Comparison of ENCODE assay signal across 1 cellular context in genomic region chr3:193483988-193484539, GRCh38.
A peak's percentile ranks its signal among the peaks of the same experiment; 100 is the strongest.
TF ChIP-seq lines count a peak whose summit lies in the region.

No MANE protein-coding gene starts in this region.

TF ChIP-seq in HEK293, 187 proteins besides CTCF, POLR2A, EP300 and RAD21 (continued from another document):
- TF ChIP-seq, protein P1, sequence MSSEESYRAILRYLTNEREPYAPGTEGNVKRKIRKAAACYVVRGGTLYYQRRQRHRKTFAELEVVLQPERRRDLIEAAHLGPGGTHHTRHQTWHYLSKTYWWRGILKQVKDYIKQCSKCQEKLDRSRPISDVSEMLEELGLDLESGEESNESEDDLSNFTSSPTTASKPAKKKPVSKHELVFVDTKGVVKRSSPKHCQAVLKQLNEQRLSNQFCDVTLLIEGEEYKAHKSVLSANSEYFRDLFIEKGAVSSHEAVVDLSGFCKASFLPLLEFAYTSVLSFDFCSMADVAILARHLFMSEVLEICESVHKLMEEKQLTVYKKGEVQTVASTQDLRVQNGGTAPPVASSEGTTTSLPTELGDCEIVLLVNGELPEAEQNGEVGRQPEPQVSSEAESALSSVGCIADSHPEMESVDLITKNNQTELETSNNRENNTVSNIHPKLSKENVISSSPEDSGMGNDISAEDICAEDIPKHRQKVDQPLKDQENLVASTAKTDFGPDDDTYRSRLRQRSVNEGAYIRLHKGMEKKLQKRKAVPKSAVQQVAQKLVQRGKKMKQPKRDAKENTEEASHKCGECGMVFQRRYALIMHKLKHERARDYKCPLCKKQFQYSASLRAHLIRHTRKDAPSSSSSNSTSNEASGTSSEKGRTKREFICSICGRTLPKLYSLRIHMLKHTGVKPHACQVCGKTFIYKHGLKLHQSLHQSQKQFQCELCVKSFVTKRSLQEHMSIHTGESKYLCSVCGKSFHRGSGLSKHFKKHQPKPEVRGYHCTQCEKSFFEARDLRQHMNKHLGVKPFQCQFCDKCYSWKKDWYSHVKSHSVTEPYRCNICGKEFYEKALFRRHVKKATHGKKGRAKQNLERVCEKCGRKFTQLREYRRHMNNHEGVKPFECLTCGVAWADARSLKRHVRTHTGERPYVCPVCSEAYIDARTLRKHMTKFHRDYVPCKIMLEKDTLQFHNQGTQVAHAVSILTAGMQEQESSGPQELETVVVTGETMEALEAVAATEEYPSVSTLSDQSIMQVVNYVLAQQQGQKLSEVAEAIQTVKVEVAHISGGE (tag by site-specific recombination; conservative IDR thresholded peaks at IDR 0.05; ENCODE audit: low read depth), result peak; percentile 74
- TF ChIP-seq ZBTB7A (tag by site-specific recombination; IDR thresholded peaks at IDR 0.05; ENCODE audit: low read depth) (no peak), ZNF830 (tag by site-specific recombination; IDR thresholded peaks at IDR 0.05; ENCODE audit: low read depth) (no peak), ZNF747 (tag by site-specific recombination; IDR thresholded peaks at IDR 0.05) (no peak), ZNF654 (tag by site-specific recombination; IDR thresholded peaks at IDR 0.05; ENCODE audit: low read depth) (peak; percentile 26; the same call in 1 of the 2 replicates), ZNF623 (tag by site-specific recombination; IDR thresholded peaks at IDR 0.05) (peak; percentile 69), ZNF19 (tag by site-specific recombination; IDR thresholded peaks at IDR 0.05; ENCODE audit: low read depth) (0 out of 2 replicates have a peak, but pooled peaks have one; percentile 14), ZNF202 (tag by site-specific recombination; IDR thresholded peaks at IDR 0.05; ENCODE audit: borderline replicate concordance) (peak; percentile 92), ZNF433 (tag by site-specific recombination; IDR thresholded peaks at IDR 0.05; ENCODE audit: low read depth) (peak; percentile 90), ZNF555 (tag by site-specific recombination; conservative IDR thresholded peaks at IDR 0.05) (peak; percentile 85), ZNF138 (tag by site-specific recombination; IDR thresholded peaks at IDR 0.05; ENCODE audit: borderline replicate concordance) (no peak), ZBTB20 (tag by site-specific recombination; IDR thresholded peaks at IDR 0.05) (no peak), ZNF510 (tag by site-specific recombination; IDR thresholded peaks at IDR 0.05; ENCODE audit: insufficient replicate concordance) (peak; percentile 43), ZNF704 (tag by site-specific recombination; IDR thresholded peaks at IDR 0.05) (0 out of 2 replicates have a peak, but pooled peaks have one; percentile 39), ZNF664 (tag by site-specific recombination; IDR thresholded peaks at IDR 0.05) (peak; percentile 69), ZNF548 (tag by site-specific recombination; IDR thresholded peaks at IDR 0.05) (no peak), ZNF394 (tag by site-specific recombination; IDR thresholded peaks at IDR 0.05; ENCODE audit: borderline replicate concordance) (peak; percentile 89), ZNF707 (tag by site-specific recombination; IDR thresholded peaks at IDR 0.05) (no peak), ZNF175 (tag by site-specific recombination; IDR thresholded peaks at IDR 0.05) (no peak), ZNF521 (tag by site-specific recombination; IDR thresholded peaks at IDR 0.05) (no peak), SCRT2 (tag by site-specific recombination; IDR thresholded peaks at IDR 0.05) (no peak), REPIN1 (tag by site-specific recombination; IDR thresholded peaks at IDR 0.05; ENCODE audit: low read depth) (no peak), ZBTB21 (tag by site-specific recombination; IDR thresholded peaks at IDR 0.05) (peak; percentile 63; the same call in 1 of the 2 replicates)
- TF ChIP-seq, protein P2, sequence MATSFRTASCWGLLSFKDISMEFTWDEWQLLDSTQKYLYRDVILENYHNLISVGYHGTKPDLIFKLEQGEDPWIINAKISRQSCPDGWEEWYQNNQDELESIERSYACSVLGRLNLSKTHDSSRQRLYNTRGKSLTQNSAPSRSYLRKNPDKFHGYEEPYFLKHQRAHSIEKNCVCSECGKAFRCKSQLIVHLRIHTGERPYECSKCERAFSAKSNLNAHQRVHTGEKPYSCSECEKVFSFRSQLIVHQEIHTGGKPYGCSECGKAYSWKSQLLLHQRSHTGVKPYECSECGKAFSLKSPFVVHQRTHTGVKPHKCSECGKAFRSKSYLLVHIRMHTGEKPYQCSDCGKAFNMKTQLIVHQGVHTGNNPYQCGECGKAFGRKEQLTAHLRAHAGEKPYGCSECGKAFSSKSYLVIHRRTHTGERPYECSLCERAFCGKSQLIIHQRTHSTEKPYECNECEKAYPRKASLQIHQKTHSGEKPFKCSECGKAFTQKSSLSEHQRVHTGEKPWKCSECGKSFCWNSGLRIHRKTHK (tag by site-specific recombination; IDR thresholded peaks at IDR 0.05), result no peak
- TF ChIP-seq, protein P3, sequence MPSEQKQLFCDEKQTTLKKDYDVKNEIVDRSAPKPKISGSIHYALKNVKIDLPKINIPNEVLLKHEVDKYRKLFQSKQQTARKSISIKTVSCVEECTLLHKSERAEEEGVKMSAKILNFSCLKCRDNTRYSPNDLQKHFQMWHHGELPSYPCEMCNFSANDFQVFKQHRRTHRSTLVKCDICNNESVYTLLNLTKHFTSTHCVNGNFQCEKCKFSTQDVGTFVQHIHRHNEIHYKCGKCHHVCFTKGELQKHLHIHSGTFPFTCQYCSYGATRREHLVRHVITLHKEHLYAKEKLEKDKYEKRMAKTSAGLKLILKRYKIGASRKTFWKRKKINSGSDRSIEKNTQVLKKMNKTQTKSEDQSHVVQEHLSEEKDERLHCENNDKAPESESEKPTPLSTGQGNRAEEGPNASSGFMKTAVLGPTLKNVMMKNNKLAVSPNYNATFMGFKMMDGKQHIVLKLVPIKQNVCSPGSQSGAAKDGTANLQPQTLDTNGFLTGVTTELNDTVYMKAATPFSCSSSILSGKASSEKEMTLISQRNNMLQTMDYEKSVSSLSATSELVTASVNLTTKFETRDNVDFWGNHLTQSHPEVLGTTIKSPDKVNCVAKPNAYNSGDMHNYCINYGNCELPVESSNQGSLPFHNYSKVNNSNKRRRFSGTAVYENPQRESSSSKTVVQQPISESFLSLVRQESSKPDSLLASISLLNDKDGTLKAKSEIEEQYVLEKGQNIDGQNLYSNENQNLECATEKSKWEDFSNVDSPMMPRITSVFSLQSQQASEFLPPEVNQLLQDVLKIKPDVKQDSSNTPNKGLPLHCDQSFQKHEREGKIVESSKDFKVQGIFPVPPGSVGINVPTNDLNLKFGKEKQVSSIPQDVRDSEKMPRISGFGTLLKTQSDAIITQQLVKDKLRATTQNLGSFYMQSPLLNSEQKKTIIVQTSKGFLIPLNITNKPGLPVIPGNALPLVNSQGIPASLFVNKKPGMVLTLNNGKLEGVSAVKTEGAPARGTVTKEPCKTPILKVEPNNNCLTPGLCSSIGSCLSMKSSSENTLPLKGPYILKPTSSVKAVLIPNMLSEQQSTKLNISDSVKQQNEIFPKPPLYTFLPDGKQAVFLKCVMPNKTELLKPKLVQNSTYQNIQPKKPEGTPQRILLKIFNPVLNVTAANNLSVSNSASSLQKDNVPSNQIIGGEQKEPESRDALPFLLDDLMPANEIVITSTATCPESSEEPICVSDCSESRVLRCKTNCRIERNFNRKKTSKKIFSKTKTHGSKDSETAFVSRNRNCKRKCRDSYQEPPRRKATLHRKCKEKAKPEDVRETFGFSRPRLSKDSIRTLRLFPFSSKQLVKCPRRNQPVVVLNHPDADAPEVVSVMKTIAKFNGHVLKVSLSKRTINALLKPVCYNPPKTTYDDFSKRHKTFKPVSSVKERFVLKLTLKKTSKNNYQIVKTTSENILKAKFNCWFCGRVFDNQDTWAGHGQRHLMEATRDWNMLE (tag by site-specific recombination; conservative IDR thresholded peaks at IDR 0.05; ENCODE audit: low read depth), result peak; percentile 85
- TF ChIP-seq, protein P4, sequence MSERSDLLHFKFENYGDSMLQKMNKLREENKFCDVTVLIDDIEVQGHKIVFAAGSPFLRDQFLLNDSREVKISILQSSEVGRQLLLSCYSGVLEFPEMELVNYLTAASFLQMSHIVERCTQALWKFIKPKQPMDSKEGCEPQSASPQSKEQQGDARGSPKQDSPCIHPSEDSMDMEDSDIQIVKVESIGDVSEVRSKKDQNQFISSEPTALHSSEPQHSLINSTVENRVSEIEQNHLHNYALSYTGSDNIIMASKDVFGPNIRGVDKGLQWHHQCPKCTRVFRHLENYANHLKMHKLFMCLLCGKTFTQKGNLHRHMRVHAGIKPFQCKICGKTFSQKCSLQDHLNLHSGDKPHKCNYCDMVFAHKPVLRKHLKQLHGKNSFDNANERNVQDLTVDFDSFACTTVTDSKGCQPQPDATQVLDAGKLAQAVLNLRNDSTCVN (tag by site-specific recombination; optimal IDR thresholded peaks at IDR 0.05), result no peak
- TF ChIP-seq, protein P5, sequence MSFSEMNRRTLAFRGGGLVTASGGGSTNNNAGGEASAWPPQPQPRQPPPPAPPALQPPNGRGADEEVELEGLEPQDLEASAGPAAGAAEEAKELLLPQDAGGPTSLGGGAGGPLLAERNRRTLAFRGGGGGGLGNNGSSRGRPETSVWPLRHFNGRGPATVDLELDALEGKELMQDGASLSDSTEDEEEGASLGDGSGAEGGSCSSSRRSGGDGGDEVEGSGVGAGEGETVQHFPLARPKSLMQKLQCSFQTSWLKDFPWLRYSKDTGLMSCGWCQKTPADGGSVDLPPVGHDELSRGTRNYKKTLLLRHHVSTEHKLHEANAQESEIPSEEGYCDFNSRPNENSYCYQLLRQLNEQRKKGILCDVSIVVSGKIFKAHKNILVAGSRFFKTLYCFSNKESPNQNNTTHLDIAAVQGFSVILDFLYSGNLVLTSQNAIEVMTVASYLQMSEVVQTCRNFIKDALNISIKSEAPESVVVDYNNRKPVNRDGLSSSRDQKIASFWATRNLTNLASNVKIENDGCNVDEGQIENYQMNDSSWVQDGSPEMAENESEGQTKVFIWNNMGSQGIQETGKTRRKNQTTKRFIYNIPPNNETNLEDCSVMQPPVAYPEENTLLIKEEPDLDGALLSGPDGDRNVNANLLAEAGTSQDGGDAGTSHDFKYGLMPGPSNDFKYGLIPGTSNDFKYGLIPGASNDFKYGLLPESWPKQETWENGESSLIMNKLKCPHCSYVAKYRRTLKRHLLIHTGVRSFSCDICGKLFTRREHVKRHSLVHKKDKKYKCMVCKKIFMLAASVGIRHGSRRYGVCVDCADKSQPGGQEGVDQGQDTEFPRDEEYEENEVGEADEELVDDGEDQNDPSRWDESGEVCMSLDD (tag by site-specific recombination; IDR thresholded peaks at IDR 0.05), result no peak
TF ChIP-seq in HEK293: peak in this region for 26.
